ENCODE assay signal across 8 cellular contexts in the genomic region with DNA sequence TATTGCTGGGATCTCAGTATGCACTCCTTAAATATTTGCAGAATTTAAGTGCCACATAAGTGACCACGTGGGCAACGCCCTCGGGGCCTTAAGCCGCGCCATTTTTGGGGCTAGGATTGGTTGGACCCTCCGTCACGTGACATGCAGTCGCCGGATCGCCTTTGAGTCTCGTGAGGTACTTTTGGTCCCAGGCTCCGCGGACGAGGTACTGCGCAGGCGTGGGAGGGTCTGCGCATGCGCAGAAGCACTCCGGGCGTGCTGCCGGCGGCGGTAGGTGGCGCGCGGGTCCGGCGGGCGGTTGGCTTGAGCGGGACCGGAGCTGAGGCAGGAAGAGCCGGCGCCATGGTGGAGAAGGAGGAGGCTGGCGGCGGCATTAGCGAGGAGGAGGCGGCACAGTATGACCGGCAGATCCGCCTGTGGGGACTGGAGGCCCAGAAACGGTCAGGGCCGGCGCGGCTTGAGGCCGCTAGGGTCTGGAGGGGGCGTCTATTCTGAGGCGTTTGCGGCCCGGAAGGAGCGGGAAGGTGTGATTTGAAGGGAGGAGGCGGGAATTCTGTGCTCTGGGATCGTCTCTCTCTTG. TPM values are rescaled to one million over a fixed set of nuclear protein-coding genes. Genes with fewer than 3 reads are reported as not detected.
DNase-seq lines count a peak whose midpoint lies in the region; ATAC-seq and TF ChIP-seq lines count a peak whose summit lies in the region.

Gene SAE1 (plus strand): TSS at position 247 of the 580 bp plus-strand sequence. CDS start 96 bp downstream, at position 343.

- peak; percentile 21 to 55 (median 49) for TF ChIP-seq CTCF in right lobe of liver (IDR thresholded peaks at IDR 0.05)

- H3K27me3 ChIP-seq in duodenal mucosa (ENCODE audit: control insufficient read depth in 1 of 2, insufficient read depth in 2 of 2, low read length in 2 of 2) (no peaks in the 10 kb centered on the region), right lobe of liver (no peaks in the 10 kb centered on the region)

- H3K9me3 ChIP-seq in duodenal mucosa (ENCODE audit: control insufficient read depth in 1 of 2, low read length in 2 of 2) (no peaks in the 10 kb centered on the region), right lobe of liver (no peaks in the 10 kb centered on the region)

- H3K9ac ChIP-seq in duodenal mucosa (ENCODE audit: low read depth in 1 of 2, low read length in 2 of 2): peak within 1 kb of the TSS; percentile 81 to 95

- H3K4me1 ChIP-seq in duodenal mucosa (ENCODE audit: control insufficient read depth in 1 of 2, insufficient read depth in 2 of 2, low read length in 2 of 2) (peaks cover 4 to 6% of the 10 kb centered on the region in 2 donors), right lobe of liver (peaks cover 0 to 7% (median 0%) of the 10 kb centered on the region in 4 donors)

- H3K36me3 ChIP-seq in duodenal mucosa (ENCODE audit: control insufficient read depth in 1 of 2, insufficient read depth in 2 of 2, low read length in 2 of 2) (no peaks in the 10 kb centered on the region), right lobe of liver (no peaks in the 10 kb centered on the region)

- intact Hi-C loops in right lobe of liver (cut with DNase I): no loop called here

- peak; percentile 72 for ATAC-seq in GM19395 (IDR thresholded peaks at IDR 0.05; ENCODE audit: unreplicated experiment)
- peak; percentile 73 for ATAC-seq in HG03571 (IDR thresholded peaks at IDR 0.05; ENCODE audit: unreplicated experiment)
- peak; percentile 92 to 95 (median 92) for ATAC-seq in right lobe of liver

- H3K4me3 ChIP-seq in duodenal mucosa (ENCODE audit: low read depth in 1 of 2, low read length in 2 of 2) (peak within 1 kb of the TSS; percentile 96 to 99), right lobe of liver (peak within 1 kb of the TSS; percentile 52 to 81 (median 78))

- DNase-seq in CD1c-positive myeloid dendritic cell (ENCODE audit: extremely low spot score) (peak; percentile 97), NCI-H82 (lab: John Stamatoyannopoulos, UW) (peak; percentile 100), right lobe of liver (peak; percentile 93 to 96 (median 95))
- peak; percentile 99 for DNase-seq in activated CD4-positive, alpha-beta T cell treated with anti-CD3 and anti-CD28 coated beads, Interleukin-2, amount 50 U/mL, for 48 hours
- peak; percentile 87 for DNase-seq in stimulated activated CD4-positive, alpha-beta T cell treated with anti-CD3 and anti-CD28 coated beads, Interleukin-4, amount 100 ng/mL, for 4 hours

- peak; percentile 69 for TF ChIP-seq POLR2A in right lobe of liver (IDR thresholded peaks at IDR 0.05)

- WGBS in right lobe of liver (ENCODE audit: insufficient coverage, low coverage, low lambda C conversion rate, missing lambda C conversion rate): under 1% methylated on average over 27 of the region's 51 CpGs

- peak within 1 kb of the TSS; percentile 73 for H3K27ac ChIP-seq in duodenal mucosa (ENCODE audit: low read depth, low read length)
- H3K27ac ChIP-seq in right lobe of liver: peak within 1 kb of the TSS; percentile 46 to 69 (median 68)

RNA-seq across cellular contexts. Expression of gene SAE1, which starts in this region (rescaled TPM):
- total RNA-seq in right lobe of liver: 10 to 100 TPM; 18.8 to 33.2 (median 26.7) TPM

Comparison
In these comparisons a context has a peak if more than half of its experiments do, and no peak if none do; other contexts are left out.
1. Peak in every context shown above with its lines: DNase-seq, ATAC-seq, H3K4me3 ChIP-seq and H3K27ac ChIP-seq.